24 cellular contexts compared by ENCODE assay signal in genomic region chrX:148960060-148960459, GRCh38.
A peak's percentile ranks its signal among the peaks of the same experiment; 100 is the strongest.
DNase-seq lines count a peak whose midpoint lies in the region; ATAC-seq, FAIRE-seq and TF ChIP-seq lines count a peak whose summit lies in the region.
"Had no signal": no experiment of that assay in that cellular context is flagged by ENCODE, and none has a peak within 500 bp of the region (broad histone marks: within the 10 kb centered on the region; RNA-seq: fewer than 3 reads in every experiment).

No MANE protein-coding gene starts in this region.

- TF ChIP-seq POLR2A in endothelial cell of umbilical vein (IDR thresholded peaks at IDR 0.05; ENCODE audit: low read depth, low read length), result no peak

- H3K36me3 Mint-ChIP-seq in activated CD8-positive, alpha-beta memory T cell treated with anti-CD3 and anti-CD28 coated beads, Interleukin-2, amount 10 ng/mL, durations not matched to agents 7 days and 5 days, result no peaks in the 10 kb centered on the region
- H3K36me3 Mint-ChIP-seq: CD8-positive, alpha-beta T cell had no signal

- no peak for ATAC-seq in activated CD8-positive, alpha-beta memory T cell treated with anti-CD3 and anti-CD28 coated beads, Interleukin-2, amount 10 ng/mL, durations not matched to agents 7 days and 5 days
- ATAC-seq: CD8-positive, alpha-beta T cell had no signal

- CTCF ChIA-PET in endothelial cell of umbilical vein (lab: Charles Lee), result no interaction called here
- CTCF ChIA-PET in activated CD8-positive, alpha-beta memory T cell treated with anti-CD3 and anti-CD28 coated beads, Interleukin-2, amount 10 ng/mL, durations not matched to agents 7 days and 5 days (lab: Charles Lee), result no interaction called here

- dilution Hi-C loops in endothelial cell of umbilical vein (cut with MboI; ENCODE audit: extremely low pct_ligation_motif_present, low sequenced_read_pairs), result no loop called here

- H3K27me3 ChIP-seq in endothelial cell of umbilical vein (ENCODE audit: control insufficient read depth in 2 of 2, insufficient read depth in 2 of 2, low read length in 2 of 2), result no peaks in the 10 kb centered on the region
- H3K27me3 ChIP-seq: BLaER1 treated with 17β-estradiol and CSF1 and Interleukin-3, amounts not matched to agents 10 nM and 100 nM had no signal

- H3K79me2 ChIP-seq in endothelial cell of umbilical vein (ENCODE audit: control insufficient read depth, insufficient read depth, low read length), result no peaks in the 10 kb centered on the region

- POLR2A ChIA-PET in endothelial cell of umbilical vein (lab: Charles Lee), result no interaction called here

- intact Hi-C loops in endothelial cell of umbilical vein (cut with micrococcal nuclease), result loop anchor here (10.0 kb wide), 1 partner anchor 65 kb away; no protein-coding TSS in a partner anchor

- no peaks in the 10 kb centered on the region for H3K9me3 Mint-ChIP-seq in activated CD8-positive, alpha-beta memory T cell treated with anti-CD3 and anti-CD28 coated beads, Interleukin-2, amount 10 ng/mL, durations not matched to agents 7 days and 5 days (ENCODE audit: low read depth)
- H3K9me3 Mint-ChIP-seq: CD8-positive, alpha-beta T cell had no signal

- H3K4me2 ChIP-seq in endothelial cell of umbilical vein (ENCODE audit: insufficient read depth, low read length), result no peak overlapping the region
- H3K4me2 ChIP-seq: BLaER1 treated with 17β-estradiol and CSF1 and Interleukin-3, amounts not matched to agents 10 nM and 100 nM had no signal

- H3K4me3 ChIP-seq in endothelial cell of umbilical vein (replicated peaks in 1 of 3; ENCODE audit: insufficient read depth in 1 of 3, low read depth in 1 of 3, low read length in 3 of 3), result no peak overlapping the region
- H3K4me3 ChIP-seq: BLaER1 treated with 17β-estradiol and CSF1 and Interleukin-3, amounts not matched to agents 10 nM and 100 nM had no signal

- H3K27ac Mint-ChIP-seq in activated CD8-positive, alpha-beta memory T cell treated with anti-CD3 and anti-CD28 coated beads, Interleukin-2, amount 10 ng/mL, durations not matched to agents 7 days and 5 days, result no peak overlapping the region
- H3K27ac Mint-ChIP-seq: CD8-positive, alpha-beta T cell had no signal

- H3K36me3 ChIP-seq in endothelial cell of umbilical vein (ENCODE audit: control insufficient read depth in 2 of 2, extremely low read depth in 1 of 2, insufficient read depth in 2 of 2, low read length in 2 of 2), result no peaks in the 10 kb centered on the region

- no peak overlapping the region for H3K27ac ChIP-seq in endothelial cell of umbilical vein (ENCODE audit: insufficient read depth, low read depth, low read length)
- H3K27ac ChIP-seq: BLaER1 treated with 17β-estradiol and CSF1 and Interleukin-3, amounts not matched to agents 10 nM and 100 nM; RWPE1 had no signal

- H2AFZ ChIP-seq in endothelial cell of umbilical vein (ENCODE audit: low read depth, low read length), result no peak overlapping the region

- no peaks in the 10 kb centered on the region for H3K4me1 ChIP-seq in endothelial cell of umbilical vein (ENCODE audit: control insufficient read depth, extremely low read depth, insufficient read depth, low read length)
- H3K4me1 ChIP-seq: BLaER1 treated with 17β-estradiol and CSF1 and Interleukin-3, amounts not matched to agents 10 nM and 100 nM had no signal

- H4K20me1 ChIP-seq in endothelial cell of umbilical vein (replicated peaks; ENCODE audit: control insufficient read depth, extremely low read depth, insufficient read depth, low read length), result no peaks in the 10 kb centered on the region
- H4K20me1 ChIP-seq: BLaER1 treated with 17β-estradiol and CSF1 and Interleukin-3, amounts not matched to agents 10 nM and 100 nM had no signal

- no TSS peak for BruUV-seq in endothelial cell of umbilical vein (replicated peaks; lab: Mats Ljungman, UMichigan)

- no peaks in the 10 kb centered on the region for H3K9me1 ChIP-seq in endothelial cell of umbilical vein (replicated peaks; ENCODE audit: control insufficient read depth, extremely low read depth, insufficient read depth, low read length)

- no peaks in the 10 kb centered on the region for H3K27me3 Mint-ChIP-seq in activated CD8-positive, alpha-beta memory T cell treated with anti-CD3 and anti-CD28 coated beads, Interleukin-2, amount 10 ng/mL, durations not matched to agents 7 days and 5 days

- H3K9me3 ChIP-seq in endothelial cell of umbilical vein (replicated peaks; ENCODE audit: control insufficient read depth, insufficient read depth, low read length), result no peaks in the 10 kb centered on the region

- no peak overlapping the region for H3K9ac ChIP-seq in endothelial cell of umbilical vein (replicated peaks; ENCODE audit: extremely low read depth, insufficient read depth, low read length)
- H3K9ac ChIP-seq: BLaER1 treated with 17β-estradiol and CSF1 and Interleukin-3, amounts not matched to agents 10 nM and 100 nM had no signal

- no peak for TF ChIP-seq CTCF in endothelial cell of umbilical vein (IDR thresholded peaks at IDR 0.05; ENCODE audit: extremely low read depth in 1 of 2, insufficient read depth in 1 of 2, low read depth in 1 of 2, low read length in 2 of 2)

- peak; percentile 1 for DNase-seq in H4 (ENCODE audit: low spot score)
- DNase-seq in RPMI7951 (ENCODE audit: low read depth), result peak; percentile 5
- DNase-seq in endothelial cell of umbilical vein (ENCODE audit: low read depth, low spot score), result peak; percentile 1
- peak; percentile 5 for DNase-seq in kidney tubule cell (ENCODE audit: low spot score)
- no peak for DNase-seq in activated gamma-delta T cell (lab: John Stamatoyannopoulos, UW)
- no peak for DNase-seq in NCI-H2029 (lab: John Stamatoyannopoulos, UW)
- DNase-seq in NCI-H748 (lab: John Stamatoyannopoulos, UW; ENCODE audit: unreplicated experiment), result no peak
- no peak for DNase-seq in activated CD8-positive, alpha-beta memory T cell treated with anti-CD3 and anti-CD28 coated beads, Interleukin-2, amount 10 ng/mL, durations not matched to agents 7 days and 5 days
- DNase-seq: Calu3; CD8-positive, alpha-beta T cell; KG1; NCI-H1048; NCI-H146; NCI-H2081; NCI-H2171 treated with DMSO at 0.1 percent for 48 hours; NCI-H446 treated with DMSO at 0.1 percent for 48 hours; NCI-H69; OCI-M1; SIG-M5 had no signal

- no peaks in the 10 kb centered on the region for H3K4me1 Mint-ChIP-seq in activated CD8-positive, alpha-beta memory T cell treated with anti-CD3 and anti-CD28 coated beads, Interleukin-2, amount 10 ng/mL, durations not matched to agents 7 days and 5 days

- no peak for FAIRE-seq in endothelial cell of umbilical vein (lab: Jason Lieb, UNC)
- FAIRE-seq: GM12892, GM18507, H54 had no signal

- H3K4me3 Mint-ChIP-seq in activated CD8-positive, alpha-beta memory T cell treated with anti-CD3 and anti-CD28 coated beads, Interleukin-2, amount 10 ng/mL, durations not matched to agents 7 days and 5 days, result no peak overlapping the region
- H3K4me3 Mint-ChIP-seq: CD8-positive, alpha-beta T cell had no signal

TF ChIP-seq in endothelial cell of umbilical vein, 7 proteins besides CTCF, POLR2A, EP300 and RAD21:
- TF ChIP-seq EZH2 (IDR thresholded peaks at IDR 0.05; ENCODE audit: borderline replicate concordance, low read depth, low read length, severe bottlenecking), result no peak
- no peak for TF ChIP-seq FOS (IDR thresholded peaks at IDR 0.05; ENCODE audit: borderline replicate concordance, insufficient read depth, low read length)
- no peak for TF ChIP-seq GATA2 (IDR thresholded peaks at IDR 0.05; ENCODE audit: insufficient read depth, insufficient read length, low read depth, low read length)
- no peak for TF ChIP-seq MAX (IDR thresholded peaks at IDR 0.05; ENCODE audit: insufficient read depth, insufficient read length)
- no peak for TF ChIP-seq POLR2AphosphoS5 (IDR thresholded peaks at IDR 0.05; ENCODE audit: insufficient read depth, low read depth, low read length)
- TF ChIP-seq MYC (IDR thresholded peaks at IDR 0.05; ENCODE audit: low read depth, low read length), result no peak
- TF ChIP-seq JUN (IDR thresholded peaks at IDR 0.05; ENCODE audit: borderline replicate concordance, insufficient read depth, insufficient read length, low read depth), result no peak
TF ChIP-seq in endothelial cell of umbilical vein: peak in this region for 0.

Comparison
In these comparisons a context has a peak if more than half of its experiments do, and no peak if none do; other contexts are left out.
1. DNase-seq: peak in H4 (single experiment), RPMI7951 (single experiment), endothelial cell of umbilical vein (single experiment) and kidney tubule cell (single experiment); none in activated gamma-delta T cell (single experiment), NCI-H2029 (single experiment), NCI-H748 (single experiment) and activated CD8-positive, alpha-beta memory T cell treated with anti-CD3 and anti-CD28 coated beads, Interleukin-2, amount 10 ng/mL, durations not matched to agents 7 days and 5 days (single experiment).